Comparison of ENCODE assay signal across 9 cellular contexts in the genomic region with DNA sequence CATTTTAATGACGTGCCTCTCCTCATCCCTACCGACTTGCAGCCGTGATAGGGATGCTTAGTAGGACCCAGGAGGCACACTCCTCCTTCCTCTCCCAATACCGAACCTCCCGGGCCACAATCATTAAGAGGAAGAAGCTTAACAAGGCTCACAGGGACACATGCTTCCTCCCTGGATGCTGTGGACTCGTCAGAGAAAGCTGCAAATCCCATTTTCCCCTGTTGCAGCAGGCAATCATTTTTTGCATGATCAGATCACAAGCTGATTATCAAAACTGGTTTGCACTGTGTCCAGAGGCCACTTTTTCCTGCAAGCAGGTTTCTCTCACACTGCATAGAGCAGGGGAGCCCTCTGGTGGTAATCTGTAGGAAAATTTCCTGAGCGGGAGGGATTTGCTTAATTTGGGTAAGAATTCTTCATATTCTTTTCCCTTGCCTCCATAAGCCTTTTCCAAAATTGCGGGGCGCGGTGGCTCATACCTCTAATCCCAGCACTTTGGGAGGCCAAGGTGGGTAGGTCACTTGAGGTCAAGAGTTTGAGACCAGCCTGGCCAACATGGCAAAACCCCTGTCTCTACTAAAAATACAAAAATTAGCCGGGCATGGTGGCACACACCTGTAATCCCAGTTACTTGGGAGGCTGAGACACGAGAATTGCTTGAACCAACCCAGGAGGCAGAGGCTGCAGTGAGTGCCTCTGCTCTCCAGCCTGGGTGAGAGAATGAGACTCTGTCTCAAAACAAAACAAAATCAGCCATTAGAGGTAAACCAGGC. TPM values are rescaled to one million over a fixed set of nuclear protein-coding genes. Genes with fewer than 3 reads are reported as not detected.
DNase-seq lines count a peak whose midpoint lies in the region; ATAC-seq and TF ChIP-seq lines count a peak whose summit lies in the region.
"Had no signal": no experiment of that assay in that cellular context is flagged by ENCODE, and none has a peak within 500 bp of the region (broad histone marks: within the 10 kb centered on the region; RNA-seq: fewer than 3 reads in every experiment).

No MANE protein-coding gene starts in this region.

- H3K9me3 Mint-ChIP-seq in immature natural killer cell: no peaks in the 10 kb centered on the region

- TF ChIP-seq CTCF in AG10803 (conservative IDR thresholded peaks at IDR 0.05; ENCODE audit: low read length) (peak; percentile 98), SU-DHL-6 (IDR thresholded peaks at IDR 0.05; ENCODE audit: insufficient read depth, low read length, poor library complexity, severe bottlenecking) (peak; percentile 62), cardiac fibroblast (IDR thresholded peaks at IDR 0.05; ENCODE audit: low read depth, low read length) (peak; percentile 92), spleen (IDR thresholded peaks at IDR 0.05 in 8 of 11, conservative IDR thresholded peaks at IDR 0.05 in 3 of 11) (peak; percentile 28 to 80 (median 70))

- H3K4me2 ChIP-seq in SU-DHL-6 (ENCODE audit: low read depth, low read length, poor library complexity, severe bottlenecking): no peak overlapping the region

- peaks cover 0 to 1% (median under 1%) of the 10 kb centered on the region in 3 donors for H3K27me3 Mint-ChIP-seq in immature natural killer cell (ENCODE audit: low read depth in 3 of 3)

- H3K27me3 ChIP-seq in SU-DHL-6 (ENCODE audit: low read length): no peaks in the 10 kb centered on the region
- H3K27me3 ChIP-seq in spleen (replicated peaks in 1 of 7): peaks cover 0 to 4% (median 0%) of the 10 kb centered on the region in 7 donors

- no peaks in the 10 kb centered on the region for H3F3A ChIP-seq in SU-DHL-6 (ENCODE audit: insufficient read depth)

- peak; percentile 80 for DNase-seq in AG10803 (ENCODE audit: low read depth)
- peak; percentile 88 for DNase-seq in NAMALWA (ENCODE audit: low spot score)
- peak; percentile 91 for DNase-seq in cardiac fibroblast (ENCODE audit: low read depth in 2 of 2)
- DNase-seq in immature natural killer cell: peak; percentile 39 to 50 (median 50)
- DNase-seq in spleen: no peak

- WGBS in spleen, 5 donors: 11 to 22% (median 16%) methylated on average over 12 of the region's 12 CpGs

- H3K36me3 Mint-ChIP-seq in immature natural killer cell: no peaks in the 10 kb centered on the region

- no peaks in the 10 kb centered on the region for H3K79me2 ChIP-seq in SU-DHL-6 (ENCODE audit: insufficient read depth, low read length)

- H3K4me3 Mint-ChIP-seq in immature natural killer cell: no peak overlapping the region

- H3K36me3 ChIP-seq in SU-DHL-6 (ENCODE audit: low read length): no peaks in the 10 kb centered on the region
- no peaks in the 10 kb centered on the region for H3K36me3 ChIP-seq in spleen

- ATAC-seq in GM18909 (IDR thresholded peaks at IDR 0.05; ENCODE audit: poor library complexity, unreplicated experiment) (peak; percentile 53), GM19463 (IDR thresholded peaks at IDR 0.05; ENCODE audit: unreplicated experiment) (no peak)

- peaks cover 0 to 9% (median 4%) of the 10 kb centered on the region in 6 donors for H3K4me1 ChIP-seq in spleen

- H3K27ac ChIP-seq in SU-DHL-6 (ENCODE audit: low read depth, low read length) (no peak overlapping the region), spleen (no peak overlapping the region)

- H4K20me1 ChIP-seq in SU-DHL-6 (ENCODE audit: low read depth, low read length): no peaks in the 10 kb centered on the region

- H3K27ac Mint-ChIP-seq in immature natural killer cell: no peak overlapping the region

- H3K4me3 ChIP-seq in AG10803 (ENCODE audit: low read length): peak overlapping the region; percentile 33
- no peak overlapping the region for H3K4me3 ChIP-seq in SU-DHL-6 (ENCODE audit: insufficient read depth, low read length, poor library complexity, severe bottlenecking)
- H3K4me3 ChIP-seq in cardiac fibroblast (replicated peaks in 1 of 2; ENCODE audit: low read depth in 2 of 2, low read length in 2 of 2): no peak overlapping the region
- peak overlapping the region in 1 of 8 donors; percentile 34 for H3K4me3 ChIP-seq in spleen

- H3K4me1 Mint-ChIP-seq in immature natural killer cell: no peaks in the 10 kb centered on the region

- no peak overlapping the region for H3K9ac ChIP-seq in SU-DHL-6 (ENCODE audit: low read length)

- peak in 1 of 3 donors; percentile 25 for TF ChIP-seq POLR2A in spleen (IDR thresholded peaks at IDR 0.05)

- H2AFZ ChIP-seq in SU-DHL-6 (ENCODE audit: low read depth, low read length, severe bottlenecking): no peak overlapping the region

- intact Hi-C loops in spleen (cut with DNase I; ENCODE audit: low total_unique reads): loop anchor here (5.0 to 10.0 kb wide), 2 partner anchors 34 to 271 kb away; no protein-coding TSS in a partner anchor

- no peaks in the 10 kb centered on the region for H3K9me2 ChIP-seq in SU-DHL-6 (replicated peaks; ENCODE audit: insufficient read depth, low read length)

- H3K9me3 ChIP-seq in SU-DHL-6 (ENCODE audit: insufficient read depth, low read length) (no peaks in the 10 kb centered on the region), spleen (no peaks in the 10 kb centered on the region)

RNA-seq across cellular contexts. Expression of gene LAMB4, which starts 16.1 kb away (rescaled TPM):
- polyA plus RNA-seq in immature natural killer cell (not detected), spleen (under 1 TPM in 2 of 3 donors, not detected in 1; 0.03 to 0.24 TPM)
- under 1 TPM in 6 of 7 donors, not detected in 1; 0.14 to 0.94 (median 0.27) TPM for total RNA-seq in spleen
- total RNA-seq: subcutaneous adipose tissue had no signal
